ENCODE assay signal across 1 cellular context in genomic region chr12:58310828-58311273, GRCh38.
A peak's percentile ranks its signal among the peaks of the same experiment; 100 is the strongest.
TF ChIP-seq lines count a peak whose summit lies in the region.

No MANE protein-coding gene starts in this region.

TF ChIP-seq in Ishikawa, 13 proteins besides CTCF, POLR2A, EP300 and RAD21 (continued from another document):
- TF ChIP-seq REST (IDR thresholded peaks at IDR 0.05; ENCODE audit: low read depth) (no peak), NFIC (IDR thresholded peaks at IDR 0.05) (peak; percentile 52), CEBPB (IDR thresholded peaks at IDR 0.05) (peak; percentile 67), FOXM1 (IDR thresholded peaks at IDR 0.05; ENCODE audit: borderline replicate concordance, low read depth) (peak; percentile 45; the same call in 1 of the 2 replicates), TEAD4 (IDR thresholded peaks at IDR 0.05) (peak; percentile 72)
